In genomic region chr14:54916061-54916460, GRCh38 we compare ENCODE assay signal across 25 cellular contexts.
"Had no signal": no experiment of that assay in that cellular context is flagged by ENCODE, and none has a peak within 500 bp of the region (broad histone marks: within the 10 kb centered on the region; RNA-seq: fewer than 3 reads in every experiment).

No MANE protein-coding gene starts in this region.

- H3K27ac ChIP-seq: neural progenitor cell, pancreas, prostate gland, right lobe of liver, sigmoid colon, suprapubic skin, thoracic aorta, thyroid gland, tibial nerve, vagina had no signal

- H3K36me3 ChIP-seq: neural progenitor cell, pancreas, prostate gland, right lobe of liver, sigmoid colon, suprapubic skin, thoracic aorta, thyroid gland, tibial nerve, vagina had no signal

- H3K27me3 ChIP-seq: neural progenitor cell, pancreas, right lobe of liver, sigmoid colon, suprapubic skin, thyroid gland, tibial nerve, vagina had no signal

- H3K27ac Mint-ChIP-seq: naive thymus-derived CD4-positive, alpha-beta T cell; natural killer cell; nephron; neural progenitor cell; stimulated activated effector memory CD8-positive, alpha-beta T cell treated with anti-CD3 and anti-CD28 coated beads, Interleukin-12 subunit alpha, Interleukin-12 subunit beta, amount 100 ng/mL, for 72 hours; stimulated activated naive CD8-positive, alpha-beta T cell treated with anti-CD3 and anti-CD28 coated beads, Interleukin-15, amount 100 ng/mL, for 72 hours; type B pancreatic cell had no signal

- H3K27me3 Mint-ChIP-seq: naive thymus-derived CD4-positive, alpha-beta T cell; stimulated activated naive CD8-positive, alpha-beta T cell treated with anti-CD3 and anti-CD28 coated beads, Interleukin-15, amount 100 ng/mL, for 72 hours; type B pancreatic cell had no signal

- H2AFZ ChIP-seq: neural progenitor cell had no signal

- H3K4me3 ChIP-seq: neural progenitor cell, pancreas, prostate gland, right lobe of liver, sigmoid colon, suprapubic skin, thoracic aorta, thyroid gland, tibial nerve, vagina had no signal

- H3K4me1 ChIP-seq: neural progenitor cell, pancreas, prostate gland, right lobe of liver, sigmoid colon, suprapubic skin, thyroid gland, tibial nerve, vagina had no signal

- H3K36me3 Mint-ChIP-seq: naive thymus-derived CD4-positive, alpha-beta T cell; natural killer cell; neural progenitor cell; type B pancreatic cell had no signal

- H3K4me3 Mint-ChIP-seq: naive thymus-derived CD4-positive, alpha-beta T cell; natural killer cell; nephron; neural progenitor cell; stimulated activated effector memory CD8-positive, alpha-beta T cell treated with anti-CD3 and anti-CD28 coated beads, Interleukin-12 subunit alpha, Interleukin-12 subunit beta, amount 100 ng/mL, for 72 hours; stimulated activated naive CD8-positive, alpha-beta T cell treated with anti-CD3 and anti-CD28 coated beads, Interleukin-15, amount 100 ng/mL, for 72 hours; type B pancreatic cell had no signal

- H3K9me3 Mint-ChIP-seq: naive thymus-derived CD4-positive, alpha-beta T cell; natural killer cell; nephron; neural progenitor cell; stimulated activated effector memory CD8-positive, alpha-beta T cell treated with anti-CD3 and anti-CD28 coated beads, Interleukin-12 subunit alpha, Interleukin-12 subunit beta, amount 100 ng/mL, for 72 hours; stimulated activated naive CD8-positive, alpha-beta T cell treated with anti-CD3 and anti-CD28 coated beads, Interleukin-15, amount 100 ng/mL, for 72 hours; type B pancreatic cell had no signal

- ATAC-seq: naive thymus-derived CD4-positive, alpha-beta T cell; natural killer cell; pancreas; right cardiac atrium; right lobe of liver; stimulated activated effector memory CD8-positive, alpha-beta T cell treated with anti-CD3 and anti-CD28 coated beads, Interleukin-12 subunit alpha, Interleukin-12 subunit beta, amount 100 ng/mL, for 72 hours; stimulated activated naive CD8-positive, alpha-beta T cell treated with anti-CD3 and anti-CD28 coated beads, Interleukin-15, amount 100 ng/mL, for 72 hours had no signal

- H3K4me2 ChIP-seq: neural progenitor cell had no signal

- H3K4me1 Mint-ChIP-seq: naive thymus-derived CD4-positive, alpha-beta T cell; natural killer cell; stimulated activated effector memory CD8-positive, alpha-beta T cell treated with anti-CD3 and anti-CD28 coated beads, Interleukin-12 subunit alpha, Interleukin-12 subunit beta, amount 100 ng/mL, for 72 hours; stimulated activated naive CD8-positive, alpha-beta T cell treated with anti-CD3 and anti-CD28 coated beads, Interleukin-15, amount 100 ng/mL, for 72 hours had no signal

- DNase-seq: naive thymus-derived CD4-positive, alpha-beta T cell; natural killer cell; occipital lobe; pancreas; right cardiac atrium; right lobe of liver; sigmoid colon; small intestine; stimulated activated CD4-positive, alpha-beta T cell treated with anti-CD3 and anti-CD28 coated beads, Interleukin-15, amount 100 ng/mL, for 24 hours; stimulated activated CD4-positive, alpha-beta T cell treated with anti-CD3 and anti-CD28 coated beads, Interleukin-2, amount 100 ng/mL, for 24 hours; stimulated activated CD4-positive, alpha-beta T cell treated with anti-CD3 and anti-CD28 coated beads, Interleukin-2, amount 100 ng/mL, for 48 hours; stimulated activated CD4-positive, alpha-beta T cell treated with anti-CD3 and anti-CD28 coated beads, Interleukin-4, amount 100 ng/mL, for 24 hours; stimulated activated naive CD4-positive, alpha-beta T cell; stimulated activated naive CD8-positive, alpha-beta T cell treated with anti-CD3 and anti-CD28 coated beads, Interleukin-15, amount 100 ng/mL, for 72 hours; substantia nigra; thyroid gland had no signal

- H3K9me3 ChIP-seq: pancreas, prostate gland, right lobe of liver, sigmoid colon, suprapubic skin, thoracic aorta, thyroid gland, tibial nerve, vagina had no signal
